In the genomic region with DNA sequence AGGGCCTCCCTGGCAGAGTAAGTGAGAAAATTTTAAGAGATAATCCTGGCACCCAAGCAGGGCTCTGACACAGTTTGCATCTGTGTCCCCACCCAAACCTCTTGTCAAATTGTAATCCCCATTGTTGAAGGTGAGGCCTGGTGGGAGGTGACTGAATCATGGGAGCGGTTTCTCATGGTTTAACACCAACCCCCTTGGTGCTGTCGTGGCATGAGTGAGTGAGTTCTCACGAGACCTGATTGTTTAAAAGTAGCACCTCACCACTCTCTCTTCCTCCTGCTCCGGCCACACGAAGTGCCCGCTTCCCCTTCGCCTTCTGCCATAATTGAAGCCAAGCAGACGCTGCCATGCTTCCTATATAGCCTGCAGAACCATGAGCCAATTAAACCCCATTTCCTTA, we compare ENCODE assay signal across 14 cellular contexts.
DNase-seq lines count a peak whose midpoint lies in the region; ATAC-seq and TF ChIP-seq lines count a peak whose summit lies in the region.
"Had no signal": no experiment of that assay in that cellular context is flagged by ENCODE, and none has a peak within 500 bp of the region (broad histone marks: within the 10 kb centered on the region; RNA-seq: fewer than 3 reads in every experiment).

No MANE protein-coding gene starts in this region.

- WGBS in H9 (ENCODE audit: extremely low coverage, insufficient read length, low lambda C conversion rate): no CpG with 5 or more reads among the region's 8 CpGs

- H4K5ac ChIP-seq in H9 (ENCODE audit: insufficient read length, low read depth, low read length): no peak overlapping the region

- no peak overlapping the region for H3K14ac ChIP-seq in H9 (ENCODE audit: insufficient read depth, low read length)

- no peak overlapping the region for H2BK20ac ChIP-seq in H9 (ENCODE audit: low read depth, low read length, poor library complexity, severe bottlenecking)

- peak overlapping the region; percentile 19 to 94 (median 66); a peak in 4 of 7 replicates for H3K27ac Mint-ChIP-seq in H9
- peak overlapping the region in 2 of 9 donors; percentile 13 to 58 for H3K27ac Mint-ChIP-seq in naive thymus-derived CD4-positive, alpha-beta T cell
- H3K27ac Mint-ChIP-seq: activated naive CD4-positive, alpha-beta T cell treated with anti-CD3 and anti-CD28 coated beads, Interleukin-2, amount 50 U/mL, for 72 hours; CD8-positive, alpha-beta memory T cell had no signal

- no peaks in the 10 kb centered on the region for H3K36me3 ChIP-seq in naive thymus-derived CD4-positive, alpha-beta T cell (ENCODE audit: control insufficient read depth in 2 of 3, insufficient read depth in 3 of 3, low read length in 3 of 3)
- H3K36me3 ChIP-seq in PC-9 (ENCODE audit: low read depth): no peaks in the 10 kb centered on the region

- no peak overlapping the region for H4K8ac ChIP-seq in H9 (replicated peaks; ENCODE audit: insufficient read length, low read depth, low read length)

- ATAC-seq in GM19023 (IDR thresholded peaks at IDR 0.05; ENCODE audit: unreplicated experiment) (peak; percentile 80), HG03457 (IDR thresholded peaks at IDR 0.05; ENCODE audit: unreplicated experiment) (peak; percentile 78)
- peak; percentile 18 for ATAC-seq in naive thymus-derived CD4-positive, alpha-beta T cell
- ATAC-seq: activated naive CD4-positive, alpha-beta T cell treated with anti-CD3 and anti-CD28 coated beads, Interleukin-2, amount 50 U/mL, for 72 hours had no signal

- H3K4me1 ChIP-seq in H9 (ENCODE audit: insufficient read depth, low read length) (no peaks in the 10 kb centered on the region), PC-9 (replicated peaks; ENCODE audit: insufficient read depth) (no peaks in the 10 kb centered on the region)
- H3K4me1 ChIP-seq in naive thymus-derived CD4-positive, alpha-beta T cell (ENCODE audit: control insufficient read depth in 2 of 2, insufficient read depth in 2 of 2, low read length in 2 of 2): no peaks in the 10 kb centered on the region

- intact Hi-C loops in naive thymus-derived CD4-positive, alpha-beta T cell (cut with micrococcal nuclease): no loop called here
- intact Hi-C loops in PC-9 (cut with micrococcal nuclease; ENCODE audit: unreplicated experiment): no loop called here

- H4K20me1 ChIP-seq in H9 (ENCODE audit: control insufficient read depth, insufficient read depth, insufficient read length): no peaks in the 10 kb centered on the region
- H4K20me1 ChIP-seq in PC-9 (ENCODE audit: insufficient read depth): peaks cover 49% of the 10 kb centered on the region

- no peak overlapping the region for H2BK12ac ChIP-seq in H9 (ENCODE audit: insufficient read length, low read depth, low read length)

- no peak for DNase-seq in H9
- DNase-seq in naive thymus-derived CD4-positive, alpha-beta T cell: no peak
- no peak for DNase-seq in glomerular visceral epithelial cell (ENCODE audit: extremely low spot score)
- no peak for DNase-seq in NCI-H2196 treated with DMSO at 0.1 percent for 48 hours (lab: John Stamatoyannopoulos, UW; ENCODE audit: unreplicated experiment)
- no peak for DNase-seq in PC-9
- no peak for DNase-seq in middle frontal gyrus (ENCODE audit: extremely low spot score, low spot score)
- DNase-seq: activated CD4-positive, alpha-beta T cell treated with anti-CD3 and anti-CD28 coated beads for 4 hours; CD8-positive, alpha-beta memory T cell; dermis blood vessel endothelial cell; hippocampal formation; NCI-H187 treated with DMSO at 0.1 percent for 48 hours had no signal

- no peak overlapping the region for H2BK120ac ChIP-seq in H9 (ENCODE audit: low read depth, low read length, poor library complexity, severe bottlenecking)

- H2AK5ac ChIP-seq in H9 (ENCODE audit: insufficient read length, low read length): no peak overlapping the region

- H3K79me1 ChIP-seq in H9 (ENCODE audit: insufficient read depth, low read depth, low read length, poor library complexity, severe bottlenecking): peaks cover 6% of the 10 kb centered on the region

- no peak overlapping the region for H3T11ph ChIP-seq in H9 (ENCODE audit: low read length)

- no peak overlapping the region for H2BK5ac ChIP-seq in H9 (ENCODE audit: insufficient read length, low read length)

- no peak overlapping the region for H3K56ac ChIP-seq in H9 (ENCODE audit: insufficient read length, low read depth, low read length)

- H3K4me2 ChIP-seq in H9 (ENCODE audit: insufficient read depth, insufficient read length, low read length): no peak overlapping the region
- no peak overlapping the region for H3K4me2 ChIP-seq in PC-9

- no peak overlapping the region for H3K23ac ChIP-seq in H9 (ENCODE audit: insufficient read length, low read depth, low read length)

- no peaks in the 10 kb centered on the region for H3K9me2 ChIP-seq in PC-9 (ENCODE audit: insufficient read depth)

- no peak overlapping the region for H3K27ac ChIP-seq in H9 (ENCODE audit: insufficient read length, low read depth, low read length)
- H3K27ac ChIP-seq in naive thymus-derived CD4-positive, alpha-beta T cell (ENCODE audit: low read depth, low read length): no peak overlapping the region
- H3K27ac ChIP-seq in PC-9: no peak overlapping the region

- peaks cover 50 to 61% of the 10 kb centered on the region in 2 experiments for H3K4me1 Mint-ChIP-seq in H9
- H3K4me1 Mint-ChIP-seq in naive thymus-derived CD4-positive, alpha-beta T cell: peaks cover 13 to 80% (median 73%) of the 10 kb centered on the region in 7 donors

- H3K23me2 ChIP-seq in H9 (ENCODE audit: insufficient read length, low read depth, low read length, poor library complexity, severe bottlenecking): no peaks in the 10 kb centered on the region

- H3K9me3 ChIP-seq in H9 (ENCODE audit: control insufficient read depth, low read depth, low read length) (no peaks in the 10 kb centered on the region), PC-9 (ENCODE audit: insufficient read depth, low read depth) (no peaks in the 10 kb centered on the region; the same call in 1 of the 2 replicates)
- no peaks in the 10 kb centered on the region for H3K9me3 ChIP-seq in naive thymus-derived CD4-positive, alpha-beta T cell (ENCODE audit: control insufficient read depth in 2 of 3, low read length in 3 of 3)

- H4K91ac ChIP-seq in H9 (ENCODE audit: insufficient read length, low read depth, low read length): no peak overlapping the region

- H3K27me3 ChIP-seq in H9 (ENCODE audit: insufficient read depth, low read length) (no peaks in the 10 kb centered on the region), PC-9 (ENCODE audit: insufficient read depth, low read depth) (no peaks in the 10 kb centered on the region)
- H3K27me3 ChIP-seq in naive thymus-derived CD4-positive, alpha-beta T cell (ENCODE audit: control insufficient read depth in 2 of 2, insufficient read depth in 2 of 2, low read length in 2 of 2): no peaks in the 10 kb centered on the region

- no peaks in the 10 kb centered on the region; the same call in 1 of the 2 replicates for H3K27me3 Mint-ChIP-seq in H9 (ENCODE audit: low read depth)
- H3K27me3 Mint-ChIP-seq in naive thymus-derived CD4-positive, alpha-beta T cell: no peaks in the 10 kb centered on the region
- H3K27me3 Mint-ChIP-seq: CD8-positive, alpha-beta memory T cell had no signal

- H3K18ac ChIP-seq in H9 (ENCODE audit: insufficient read length, low read depth, low read length): no peak overlapping the region

- no peak overlapping the region for H3K4ac ChIP-seq in H9 (ENCODE audit: low read depth, low read length)

- H3K4me3 ChIP-seq in naive thymus-derived CD4-positive, alpha-beta T cell (ENCODE audit: low read length): no peak overlapping the region
- H3K4me3 ChIP-seq in PC-9: no peak overlapping the region

- H3K36me3 Mint-ChIP-seq in H9 (ENCODE audit: insufficient read depth in 1 of 3, low read depth in 3 of 3): peaks cover 9 to 21% (median 18%) of the 10 kb centered on the region in 3 experiments
- H3K36me3 Mint-ChIP-seq in naive thymus-derived CD4-positive, alpha-beta T cell: peaks cover 0 to 16% (median 4%) of the 10 kb centered on the region in 5 donors

- no peak overlapping the region; a peak in 1 of 5 replicates for H3K4me3 Mint-ChIP-seq in H9
- peak overlapping the region in 1 of 10 donors; percentile 10 for H3K4me3 Mint-ChIP-seq in naive thymus-derived CD4-positive, alpha-beta T cell
- H3K4me3 Mint-ChIP-seq: CD8-positive, alpha-beta memory T cell had no signal

- H2AFZ ChIP-seq in H9 (ENCODE audit: low read length) (no peak overlapping the region), PC-9 (no peak overlapping the region)

- TF ChIP-seq CTCF in H9 (conservative IDR thresholded peaks at IDR 0.05) (no peak), PC-9 (conservative IDR thresholded peaks at IDR 0.05) (no peak)

- no peak overlapping the region for H2BK15ac ChIP-seq in H9 (ENCODE audit: low read depth, low read length)

- H3K79me2 ChIP-seq in H9 (ENCODE audit: insufficient read depth, low read length): peaks cover 34% of the 10 kb centered on the region; the same call in 1 of the 2 replicates
- H3K79me2 ChIP-seq in PC-9 (ENCODE audit: low read depth): peaks cover 77% of the 10 kb centered on the region

- no peak overlapping the region for H3K9ac ChIP-seq in H9 (ENCODE audit: extremely low read depth, insufficient read length, low read length)

- H3F3A ChIP-seq in PC-9 (ENCODE audit: insufficient read depth, low read depth): peaks cover 18% of the 10 kb centered on the region

- H3K9me3 Mint-ChIP-seq in H9: peaks cover 6 to 8% of the 10 kb centered on the region in 2 experiments; a peak in 4 of 5 replicates
- H3K9me3 Mint-ChIP-seq in naive thymus-derived CD4-positive, alpha-beta T cell: peaks cover 0 to 2% (median 0%) of the 10 kb centered on the region in 11 donors
- H3K9me3 Mint-ChIP-seq: activated naive CD4-positive, alpha-beta T cell treated with anti-CD3 and anti-CD28 coated beads, Interleukin-2, amount 50 U/mL, for 72 hours; CD8-positive, alpha-beta memory T cell had no signal

- BruUV-seq in PC-9 (replicated peaks; lab: Mats Ljungman, UMichigan): no TSS peak

- CTCF ChIA-PET in naive thymus-derived CD4-positive, alpha-beta T cell (lab: Charles Lee): no interaction called here
- CTCF ChIA-PET in PC-9 (lab: Charles Lee): interaction anchor here (0.6 kb wide), 1 partner anchor 1299 kb away, joined by 3 read pairs; no protein-coding TSS in a partner anchor

- POLR2A ChIA-PET in naive thymus-derived CD4-positive, alpha-beta T cell (lab: Charles Lee): no interaction called here
- POLR2A ChIA-PET in PC-9 (lab: Charles Lee; ENCODE audit: unreplicated experiment): no interaction called here

Comparison
In these comparisons a context has a peak if more than half of its experiments do, and no peak if none do; other contexts are left out.
1. ATAC-seq: peak in every context shown above with its lines; median percentile 80 in GM19023; 78 in HG03457; 18 in naive thymus-derived CD4-positive, alpha-beta T cell.